Comparison of ENCODE assay signal across 8 cellular contexts in the genomic region with DNA sequence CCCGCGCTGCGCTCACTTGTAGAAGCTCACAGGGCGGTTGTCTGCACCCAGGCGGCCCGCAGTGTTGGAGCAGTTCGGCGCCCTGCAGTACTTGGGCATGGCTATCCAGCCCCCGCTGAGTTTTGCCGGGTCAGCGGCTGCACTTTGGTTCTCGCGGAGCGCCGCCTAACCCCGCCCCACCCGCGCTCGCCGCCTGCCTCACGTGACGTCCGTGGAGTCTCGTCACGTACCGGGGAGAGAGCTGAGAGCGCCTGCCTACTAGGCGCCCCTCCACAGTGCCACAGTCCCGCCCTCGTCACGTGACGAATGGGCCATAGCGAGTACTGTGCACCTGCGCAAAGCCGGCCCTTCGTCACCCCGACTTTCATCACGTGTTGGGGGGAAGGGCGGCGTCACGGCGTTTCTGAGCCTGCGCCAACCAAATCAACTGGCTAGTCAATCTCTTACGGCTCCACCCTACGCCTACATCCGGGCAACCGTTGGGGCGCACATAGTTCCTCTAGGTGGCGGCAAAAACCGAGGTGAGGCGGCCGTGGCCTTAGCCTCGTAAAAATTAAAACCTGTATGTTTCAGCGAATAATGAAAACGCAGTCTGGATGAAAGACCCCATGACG. TPM values are rescaled to one million over a fixed set of nuclear protein-coding genes. Genes with fewer than 3 reads are reported as not detected.
DNase-seq lines count a peak whose midpoint lies in the region; ATAC-seq, FAIRE-seq and TF ChIP-seq lines count a peak whose summit lies in the region.

THAP8 (minus strand) TSS at position 167 of the 614 bp plus-strand sequence; CDS start at position 99, 68 bp downstream.

- TF ChIP-seq EP300 in tibial nerve (IDR thresholded peaks at IDR 0.05), result peak; percentile 95 to 100

- ATAC-seq in HG02642 (IDR thresholded peaks at IDR 0.05; ENCODE audit: poor library complexity, unreplicated experiment), result peak; percentile 82
- ATAC-seq in Right ventricle myocardium superior (ENCODE audit: poor library complexity), result peak; percentile 97
- peak; percentile 89 to 95 (median 92) for ATAC-seq in pancreas

- peak; percentile 84 for FAIRE-seq in pancreas (lab: Jason Lieb, UNC)

- H3K27me3 ChIP-seq in pancreas (no peaks in the 10 kb centered on the region), tibial nerve (no peaks in the 10 kb centered on the region)

- TF ChIP-seq CTCF in GM12865 (IDR thresholded peaks at IDR 0.05; ENCODE audit: insufficient read depth, low read depth, low read length, missing control alignments) (peak; percentile 39), pancreas (IDR thresholded peaks at IDR 0.05) (peak in 2 of 4 donors; percentile 34 to 43), tibial nerve (IDR thresholded peaks at IDR 0.05) (peak; percentile 58 to 87 (median 68))

- intact Hi-C loops in Right ventricle myocardium superior (cut with DNase I) (loop anchor here (2.0 kb wide), 1 partner anchor 61 kb away; the partner anchor contains the start of genes POLR2I and TBCB), pancreas (cut with DNase I) (no loop called here)

- TF ChIP-seq POLR2A in tibial nerve (IDR thresholded peaks at IDR 0.05), result peak; percentile 31 to 84

- DNase-seq in GM12865 (ENCODE audit: low read depth) (peak; percentile 100), NCI-H1105 (lab: John Stamatoyannopoulos, UW) (peak; percentile 99), SKM-1 treated with dmso at 0.1 percent for 144 hours (lab: John Stamatoyannopoulos, UW; ENCODE audit: unreplicated experiment) (peak; percentile 97), Right ventricle myocardium superior (peak; percentile 100), pancreas (peak; percentile 97 to 100 (median 100)), tibial nerve (ENCODE audit: low spot score in 2 of 2) (peak; percentile 100)
- peak; percentile 100 for DNase-seq in activated naive CD8-positive, alpha-beta T cell treated with anti-CD3 and anti-CD28 coated beads, Interleukin-2, amount 50 U/mL, for 16 hours (ENCODE audit: low read depth, low spot score)

- H3K4me3 ChIP-seq in GM12865 (ENCODE audit: low read depth, low read length), result peak within 1 kb of the TSS; percentile 60
- H3K4me3 ChIP-seq in pancreas, result peak within 1 kb of the TSS; percentile 38 to 67 (median 56)
- H3K4me3 ChIP-seq in tibial nerve, result peak within 1 kb of the TSS; percentile 47 to 77 (median 59)

- H3K9me3 ChIP-seq in pancreas (no peaks in the 10 kb centered on the region), tibial nerve (no peaks in the 10 kb centered on the region)

- H3K4me1 ChIP-seq in pancreas (peaks cover 0 to 5% (median 4%) of the 10 kb centered on the region in 3 donors), tibial nerve (peaks cover 0 to 19% (median 8%) of the 10 kb centered on the region in 4 donors)

- peak within 1 kb of the TSS; percentile 80 to 96 (median 92) for H3K27ac ChIP-seq in pancreas
- peak within 1 kb of the TSS; percentile 87 to 93 (median 90) for H3K27ac ChIP-seq in tibial nerve

- no peaks in the 10 kb centered on the region for H3K36me3 ChIP-seq in pancreas
- H3K36me3 ChIP-seq in tibial nerve, result no peaks in the 10 kb centered on the region

- WGBS in pancreas, 2 donors, result 0 to 1% methylated on average over 40 to 56 of the region's 56 CpGs
- 0 to 1% methylated on average over 25 to 47 of the region's 56 CpGs for WGBS in tibial nerve, 2 donors

RNA-seq across cellular contexts. Expression of gene THAP8, which starts in this region (rescaled TPM):
- total RNA-seq in Right ventricle myocardium superior, result 4.2 TPM
- total RNA-seq in pancreas, result 1 to 10 TPM in 5 of 6 donors, under 1 TPM in 1; 0.88 to 2.7 (median 1.8) TPM
- 1 to 10 TPM; 3.0 to 3.2 TPM for polyA plus RNA-seq in pancreas
- 10 to 100 TPM; 11.4 to 21.0 (median 16.0) TPM for total RNA-seq in tibial nerve

Comparison
In these comparisons a context has a peak if more than half of its experiments do, and no peak if none do; other contexts are left out.
1. Peak in every context shown above with its lines: DNase-seq, ATAC-seq, H3K4me3 ChIP-seq and H3K27ac ChIP-seq.